8 cellular contexts compared by ENCODE assay signal in the genomic region with DNA sequence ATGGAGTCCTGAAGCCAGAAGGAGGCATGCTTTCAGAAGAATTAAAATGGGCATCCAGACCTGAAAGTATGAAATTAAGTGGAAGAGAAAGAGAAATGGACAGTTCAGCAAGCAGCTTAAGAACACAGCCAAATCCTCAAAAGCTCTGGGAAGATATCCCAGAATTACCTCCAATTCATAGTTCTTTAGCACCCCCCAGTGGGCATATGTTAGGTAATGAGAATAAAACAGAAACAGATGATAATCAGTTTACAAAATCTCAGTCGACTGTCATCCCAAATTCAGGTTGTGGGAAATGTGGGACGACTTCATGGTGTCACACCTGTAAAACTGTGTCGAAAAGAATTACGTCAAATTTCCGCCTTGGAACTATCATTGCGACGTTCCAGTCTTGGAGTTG. TPM values are rescaled to one million over a fixed set of nuclear protein-coding genes. Genes with fewer than 3 reads are reported as not detected.
DNase-seq lines count a peak whose midpoint lies in the region; ATAC-seq, FAIRE-seq and TF ChIP-seq lines count a peak whose summit lies in the region.
"Not testable (repeated sequence)": the region's sequence is repeated elsewhere in the genome, so short reads cannot be mapped to it uniquely, and the experiment has no call there.

No MANE protein-coding gene starts in this region.

- POLR2A ChIA-PET in CD8-positive, alpha-beta T cell (lab: Charles Lee); naive thymus-derived CD4-positive, alpha-beta T cell (lab: Charles Lee): not testable (repeated sequence)

- H3K27ac Mint-ChIP-seq in CD8-positive, alpha-beta T cell; HFFc6; naive thymus-derived CD4-positive, alpha-beta T cell; type B pancreatic cell: not testable (repeated sequence)

- not testable (repeated sequence) for H3K4me1 Mint-ChIP-seq in CD8-positive, alpha-beta T cell (ENCODE audit: low read depth); HFFc6 (ENCODE audit: low read depth); naive thymus-derived CD4-positive, alpha-beta T cell; type B pancreatic cell (ENCODE audit: unreplicated experiment)

- H3K27me3 Mint-ChIP-seq in CD8-positive, alpha-beta T cell (ENCODE audit: low read depth); HFFc6 (ENCODE audit: insufficient read depth); naive thymus-derived CD4-positive, alpha-beta T cell; type B pancreatic cell: not testable (repeated sequence)

- dilution Hi-C loops in keratinocyte (cut with MboI; ENCODE audit: extremely low pct_ligation_motif_present, low sequenced_read_pairs): not testable (repeated sequence)

- not testable (repeated sequence) for H3K79me2 ChIP-seq in keratinocyte (ENCODE audit: control insufficient read depth, insufficient read depth, low read length)

- H3K4me3 Mint-ChIP-seq in CD8-positive, alpha-beta T cell; HFFc6; naive thymus-derived CD4-positive, alpha-beta T cell; type B pancreatic cell: not testable (repeated sequence)

- H3K27ac ChIP-seq in CD8-positive, alpha-beta T cell (ENCODE audit: low read depth, low read length); brain microvascular endothelial cell; foreskin keratinocyte; keratinocyte (ENCODE audit: control insufficient read depth, insufficient read depth, low read length); naive thymus-derived CD4-positive, alpha-beta T cell (ENCODE audit: low read depth, low read length): not testable (repeated sequence)

- CTCF ChIA-PET in CD8-positive, alpha-beta T cell (lab: Charles Lee): interaction anchor here (1.6 kb wide), 1 partner anchor 88 kb away, joined by 11 read pairs; no protein-coding TSS in a partner anchor
- CTCF ChIA-PET in naive thymus-derived CD4-positive, alpha-beta T cell (lab: Charles Lee): interaction anchor here (1.3 kb wide), 1 partner anchor 88 kb away, joined by 6 read pairs; no protein-coding TSS in a partner anchor

- not testable (repeated sequence) for H2AFZ ChIP-seq in keratinocyte (ENCODE audit: control insufficient read depth, low read length)

- H3K9ac ChIP-seq in keratinocyte (ENCODE audit: control insufficient read depth, extremely low read depth, insufficient read depth, low read length): not testable (repeated sequence)

- not testable (repeated sequence) for DNase-seq in CD8-positive, alpha-beta T cell; HFFc6; RCC 7860 (ENCODE audit: low spot score); brain microvascular endothelial cell; foreskin keratinocyte; keratinocyte (ENCODE audit: low read depth, low spot score); type B pancreatic cell (ENCODE audit: extremely low spot score, unreplicated experiment)
- peak in 3 of 9 donors; percentile 9 to 13 (median 10) for DNase-seq in naive thymus-derived CD4-positive, alpha-beta T cell

- FAIRE-seq in RCC 7860 (lab: Jason Lieb, UNC): peak; percentile 83
- FAIRE-seq in keratinocyte (lab: Jason Lieb, UNC): peak; percentile 97

- not testable (repeated sequence) for ATAC-seq in CD8-positive, alpha-beta T cell
- ATAC-seq in foreskin keratinocyte: peak; percentile 69
- ATAC-seq in naive thymus-derived CD4-positive, alpha-beta T cell: peak; percentile 40

- H3K36me3 Mint-ChIP-seq in CD8-positive, alpha-beta T cell; HFFc6 (ENCODE audit: low read depth); naive thymus-derived CD4-positive, alpha-beta T cell; type B pancreatic cell: not testable (repeated sequence)

- H3K4me3 ChIP-seq in CD8-positive, alpha-beta T cell (ENCODE audit: low read depth, low read length); brain microvascular endothelial cell (ENCODE audit: low read depth, low read length); keratinocyte (ENCODE audit: control insufficient read depth in 2 of 3, extremely low read depth in 1 of 3, insufficient read depth in 2 of 3, low read depth in 1 of 3, low read length in 3 of 3); naive thymus-derived CD4-positive, alpha-beta T cell (ENCODE audit: low read length): not testable (repeated sequence)

- not testable (repeated sequence) for H3K4me2 ChIP-seq in keratinocyte (ENCODE audit: control insufficient read depth, extremely low read depth, insufficient read depth, low read depth, low read length)

- not testable (repeated sequence) for H3K4me1 ChIP-seq in CD8-positive, alpha-beta T cell (ENCODE audit: insufficient read depth, low read length); foreskin keratinocyte; keratinocyte (ENCODE audit: control insufficient read depth, extremely low read depth, insufficient read depth, low read length); naive thymus-derived CD4-positive, alpha-beta T cell (ENCODE audit: control insufficient read depth in 2 of 2, insufficient read depth in 2 of 2, low read length in 2 of 2)

- intact Hi-C loops in CD8-positive, alpha-beta T cell (cut with DNase I, micrococcal nuclease): loop anchor here (1.0 to 5.0 kb wide), 3 partner anchors 85 to 1389 kb away; no protein-coding TSS in a partner anchor
- intact Hi-C loops in naive thymus-derived CD4-positive, alpha-beta T cell (cut with micrococcal nuclease): loop anchor here in 1 of 2 donors (1.0 kb wide), 1 partner anchor 88 kb away; no protein-coding TSS in a partner anchor

- TF ChIP-seq CTCF in CD8-positive, alpha-beta T cell (IDR thresholded peaks at IDR 0.05): peak; percentile 63
- TF ChIP-seq CTCF in HFFc6 (IDR thresholded peaks at IDR 0.05): peak; percentile 64
- TF ChIP-seq CTCF in brain microvascular endothelial cell (IDR thresholded peaks at IDR 0.05; ENCODE audit: low read depth, low read length, missing control alignments): peak; percentile 4
- peak; percentile 30 for TF ChIP-seq CTCF in foreskin keratinocyte (conservative IDR thresholded peaks at IDR 0.05)
- not testable (repeated sequence) for TF ChIP-seq CTCF in keratinocyte (optimal IDR thresholded peaks at IDR 0.05 in 1 of 3, IDR thresholded peaks at IDR 0.05 in 1 of 3, conservative IDR thresholded peaks at IDR 0.05 in 1 of 3; ENCODE audit: extremely low read depth in 1 of 3, insufficient read depth in 2 of 3, low read length in 3 of 3)
- peak; percentile 59 for TF ChIP-seq CTCF in type B pancreatic cell (conservative IDR thresholded peaks at IDR 0.05)

- not testable (repeated sequence) for H3K27me3 ChIP-seq in CD8-positive, alpha-beta T cell (ENCODE audit: insufficient read depth, low read length); brain microvascular endothelial cell (replicated peaks); foreskin keratinocyte; keratinocyte (ENCODE audit: control insufficient read depth, extremely low read depth, insufficient read depth, low read length); naive thymus-derived CD4-positive, alpha-beta T cell (ENCODE audit: control insufficient read depth in 2 of 2, insufficient read depth in 2 of 2, low read length in 2 of 2)

- H3K36me3 ChIP-seq in CD8-positive, alpha-beta T cell (ENCODE audit: insufficient read depth, low read length); brain microvascular endothelial cell (replicated peaks); keratinocyte (ENCODE audit: control insufficient read depth in 2 of 2, extremely low read depth in 1 of 2, insufficient read depth in 2 of 2, low read length in 2 of 2); naive thymus-derived CD4-positive, alpha-beta T cell (ENCODE audit: control insufficient read depth in 2 of 3, insufficient read depth in 3 of 3, low read length in 3 of 3): not testable (repeated sequence)

- in situ Hi-C loops in brain microvascular endothelial cell (cut with HindIII; ENCODE audit: low pct_ligation_motif_present, low sequenced_read_pairs): not testable (repeated sequence)

- H3K9me3 ChIP-seq in CD8-positive, alpha-beta T cell (ENCODE audit: low read length); keratinocyte (ENCODE audit: control insufficient read depth, low read depth, low read length); naive thymus-derived CD4-positive, alpha-beta T cell (ENCODE audit: control insufficient read depth in 2 of 3, low read length in 3 of 3): not testable (repeated sequence)

- H3K9me1 ChIP-seq in keratinocyte (ENCODE audit: control insufficient read depth, extremely low read depth, insufficient read depth, low read length): not testable (repeated sequence)

- not testable (repeated sequence) for H4K20me1 ChIP-seq in keratinocyte (ENCODE audit: control insufficient read depth, extremely low read depth, insufficient read depth, low read length)

- not testable (repeated sequence) for H3K9me3 Mint-ChIP-seq in CD8-positive, alpha-beta T cell; HFFc6; naive thymus-derived CD4-positive, alpha-beta T cell; type B pancreatic cell

RNA-seq across cellular contexts. Expression of a gene that starts 44.4 kb away (rescaled TPM):
- total RNA-seq in CD8-positive, alpha-beta T cell: 10 to 100 TPM; 58.3 to 58.4 TPM
- total RNA-seq in HFFc6 (2021; fragmentation: NEBNext Ultra II Directional; extraction: Animal tissue kit (Norgen Biotek cat#: 25700)): 10 to 100 TPM in 2 of 6 experiments, 1 to 10 TPM in 4; 8.2 to 11.0 (median 9.5) TPM
- total RNA-seq in foreskin keratinocyte: 12.0 and 12.8 TPM in 2 replicates
- 3.0 and 3.2 TPM in 2 replicates for polyA plus RNA-seq in foreskin keratinocyte
- 5.0 to 11.1 TPM (median 5.7 TPM) in 3 replicates for polyA plus RNA-seq in keratinocyte
- 9.0 TPM for polyA plus RNA-seq in keratinocyte (2011; ENCODE audit: low read depth)
- polyA plus RNA-seq in keratinocyte (2011; cell fraction: cytosol; rRNA removed): 5.7 and 9.3 TPM in 2 replicates
- polyA plus RNA-seq in keratinocyte (2011; cell fraction: nucleus; rRNA removed): 5.9 and 8.0 TPM in 2 replicates
- 5.7 and 5.9 TPM in 2 replicates for polyA plus RNA-seq in keratinocyte (2012; ENCODE audit: low replicate concordance)
- 1.8 to 14.0 TPM (median 5.3 TPM) in 3 replicates for polyA minus RNA-seq in keratinocyte
- polyA minus RNA-seq in keratinocyte (2011; cell fraction: cytosol; rRNA and poly(A)+ RNA removed): 6.5 TPM
- polyA minus RNA-seq in keratinocyte (2011; cell fraction: nucleus; rRNA and poly(A)+ RNA removed): 3.2 and 11.7 TPM in 2 replicates
- 10 to 100 TPM; 31.9 to 85.7 (median 59.6) TPM for total RNA-seq in naive thymus-derived CD4-positive, alpha-beta T cell
- 10 to 100 TPM; 28.2 to 28.5 TPM for polyA plus RNA-seq in naive thymus-derived CD4-positive, alpha-beta T cell
- 11.4 and 35.6 TPM in 2 replicates for total RNA-seq in type B pancreatic cell (ENCODE audit: low replicate concordance)
